Comparison of ENCODE assay signal across 8 cellular contexts in genomic region chr6:117477988-117478852, GRCh38. TPM values are rescaled to one million over a fixed set of nuclear protein-coding genes. Genes with fewer than 3 reads are reported as not detected.
DNase-seq lines count a peak whose midpoint lies in the region; ATAC-seq, FAIRE-seq and TF ChIP-seq lines count a peak whose summit lies in the region.

No MANE protein-coding gene starts in this region.

- no peak overlapping the region for H3K4ac ChIP-seq in IMR-90 (ENCODE audit: low read depth, low read length)

- H4K20me1 ChIP-seq in DND-41 (ENCODE audit: insufficient read depth, low read length) = no peaks in the 10 kb centered on the region
- no peaks in the 10 kb centered on the region for H4K20me1 ChIP-seq in IMR-90 (ENCODE audit: insufficient read depth, low read length)
- H4K20me1 ChIP-seq in GM12878 (ENCODE audit: control insufficient read depth, insufficient read depth) = no peaks in the 10 kb centered on the region

- no peak overlapping the region for H2BK20ac ChIP-seq in IMR-90 (ENCODE audit: low read depth, low read length)

- no peak overlapping the region for H3K4me2 ChIP-seq in DND-41 (ENCODE audit: insufficient read depth, low read length)
- no peak overlapping the region for H3K4me2 ChIP-seq in IMR-90 (ENCODE audit: low read depth, low read length)
- H3K4me2 ChIP-seq in GM12878 (ENCODE audit: control insufficient read depth, insufficient read depth) = peak overlapping the region; percentile 75; the same call in 1 of the 2 replicates
- H3K4me2 ChIP-seq in parathyroid adenoma (ENCODE audit: low read length) = no peak overlapping the region

- no peak overlapping the region for H3K23ac ChIP-seq in IMR-90 (ENCODE audit: low read depth, low read length)

- TF ChIP-seq RAD21 in IMR-90 (IDR thresholded peaks at IDR 0.05; ENCODE audit: low read length) (peak; percentile 30; the same call in 1 of the 2 replicates), GM12878 (IDR thresholded peaks at IDR 0.05; ENCODE audit: insufficient read depth, low read depth, low read length) (peak; percentile 74)

- no peaks in the 10 kb centered on the region for H3K4me1 ChIP-seq in DND-41 (ENCODE audit: insufficient read depth, low read length)
- no peaks in the 10 kb centered on the region for H3K4me1 ChIP-seq in IMR-90 (ENCODE audit: control insufficient read depth, insufficient read depth, low read length)
- peaks cover 13% of the 10 kb centered on the region for H3K4me1 ChIP-seq in GM12878 (ENCODE audit: control insufficient read depth, insufficient read depth, low read length)
- H3K4me1 ChIP-seq in parathyroid adenoma = no peaks in the 10 kb centered on the region
- H3K4me1 ChIP-seq in pancreas = no peaks in the 10 kb centered on the region

- H3K27me3 ChIP-seq in DND-41 (ENCODE audit: insufficient read depth, low read length, poor library complexity) = no peaks in the 10 kb centered on the region
- no peaks in the 10 kb centered on the region for H3K27me3 ChIP-seq in IMR-90 (ENCODE audit: control insufficient read depth, insufficient read depth, low read length)
- H3K27me3 ChIP-seq in GM12878 (replicated peaks in 1 of 2; ENCODE audit: control insufficient read depth in 2 of 2, insufficient read depth in 2 of 2, low read length in 1 of 2) = no peaks in the 10 kb centered on the region
- H3K27me3 ChIP-seq in parathyroid adenoma (ENCODE audit: control insufficient read depth, insufficient read depth, low read length) = no peaks in the 10 kb centered on the region
- no peaks in the 10 kb centered on the region for H3K27me3 ChIP-seq in pancreas

- POLR2A ChIA-PET in IMR-90 (lab: Charles Lee; ENCODE audit: unreplicated experiment) (no interaction called here), GM12878 (lab: Charles Lee) (interaction anchor here (0.6 kb wide), 1 partner anchor 77 kb away, joined by 4 read pairs; no protein-coding TSS in a partner anchor), HEK293T (lab: Yijun Ruan, JAX) (interaction anchor here (0.6 to 1.2 kb wide), 2 partner anchors 124 to 1664 kb away, joined by 4 to 9 read pairs; partner anchors contain the start of gene GOPC)

- no peaks in the 10 kb centered on the region for H3K36me3 ChIP-seq in DND-41 (ENCODE audit: insufficient read depth, low read length)
- H3K36me3 ChIP-seq in IMR-90 (ENCODE audit: control insufficient read depth, insufficient read depth, low read length) = no peaks in the 10 kb centered on the region
- no peaks in the 10 kb centered on the region for H3K36me3 ChIP-seq in GM12878 (ENCODE audit: control insufficient read depth in 2 of 2, insufficient read depth in 2 of 2, low read length in 1 of 2)
- H3K36me3 ChIP-seq in parathyroid adenoma (ENCODE audit: control insufficient read depth, insufficient read depth, low read length) = no peaks in the 10 kb centered on the region
- H3K36me3 ChIP-seq in pancreas = no peaks in the 10 kb centered on the region

- TF ChIP-seq EP300 in GM12878 (IDR thresholded peaks at IDR 0.05; ENCODE audit: borderline replicate concordance in 1 of 2, control insufficient read depth in 1 of 2, low read depth in 2 of 2, low read length in 2 of 2) = no peak

- peaks cover 2 to 4% of the 10 kb centered on the region in 2 experiments; a peak in 2 of 4 replicates for H3K79me1 ChIP-seq in IMR-90 (ENCODE audit: low read depth in 1 of 2, low read length in 2 of 2)

- H2AK5ac ChIP-seq in IMR-90 (ENCODE audit: low read depth, low read length) = no peak overlapping the region

- H3K9me1 ChIP-seq in IMR-90 (ENCODE audit: insufficient read depth, low read length) = no peaks in the 10 kb centered on the region

- in situ Hi-C loops in IMR-90 (cut with MboI; ENCODE audit: low sequenced_read_pairs) = no loop called here
- in situ Hi-C loops in GM12878 (cut with MboI) = no loop called here

- no peak overlapping the region for H2BK5ac ChIP-seq in IMR-90 (ENCODE audit: low read depth, low read length, poor library complexity, severe bottlenecking)

- DNase-seq in DND-41 (no peak), IMR-90 (no peak), GM12878 (ENCODE audit: low read depth, low spot score) (no peak), pancreas (no peak), UCSD-AML1 (lab: John Stamatoyannopoulos, UW; ENCODE audit: unreplicated experiment) (no peak), HEK293T (ENCODE audit: extremely low spot score) (no peak)

- H3K9me3 ChIP-seq in DND-41 (ENCODE audit: insufficient read depth, low read length, severe bottlenecking) (no peaks in the 10 kb centered on the region), IMR-90 (ENCODE audit: control insufficient read depth, insufficient read depth, low read length) (no peaks in the 10 kb centered on the region), GM12878 (replicated peaks; ENCODE audit: control insufficient read depth, insufficient read depth, low read length) (no peaks in the 10 kb centered on the region), parathyroid adenoma (ENCODE audit: control insufficient read depth, low read length) (no peaks in the 10 kb centered on the region), pancreas (no peaks in the 10 kb centered on the region)

- BruUV-seq in IMR-90 (replicated peaks; lab: Mats Ljungman, UMichigan) (no TSS peak), GM12878 (replicated peaks; lab: Mats Ljungman, UMichigan) (no TSS peak)

- no peak for TF ChIP-seq CTCF in DND-41 (IDR thresholded peaks at IDR 0.05; ENCODE audit: borderline replicate concordance, extremely low read depth, low read length, poor library complexity, severe bottlenecking)
- peak; percentile 28 for TF ChIP-seq CTCF in IMR-90 (conservative IDR thresholded peaks at IDR 0.05; ENCODE audit: low read depth, low read length)
- peak; percentile 49 to 65 (median 50); a peak in 5 of 6 replicates for TF ChIP-seq CTCF in GM12878 (IDR thresholded peaks at IDR 0.05 in 2 of 3, conservative IDR thresholded peaks at IDR 0.05 in 1 of 3; ENCODE audit: control insufficient read depth in 2 of 3, extremely low read depth in 1 of 3, insufficient read depth in 1 of 3, low read depth in 3 of 3, low read length in 3 of 3)
- peak; percentile 25 for TF ChIP-seq CTCF in parathyroid adenoma (IDR thresholded peaks at IDR 0.05)
- TF ChIP-seq CTCF in pancreas (IDR thresholded peaks at IDR 0.05) = no peak

- CTCF ChIA-PET in IMR-90 (lab: Yijun Ruan, JAX) = interaction anchor here (0.6 to 1.6 kb wide), 5 partner anchors 16 to 77 kb away, joined by 4 to 7 read pairs (median 4); no protein-coding TSS in a partner anchor
- CTCF ChIA-PET in GM12878 (lab: Yijun Ruan, JAX) = interaction anchor here (0.6 to 12.1 kb wide), 22 partner anchors 9 to 1102 kb away, joined by 3 to 223 read pairs (median 6); partner anchors contain the start of gene GOPC
- CTCF ChIA-PET in HEK293T (lab: Yijun Ruan, JAX) = interaction anchor here (0.7 to 1.0 kb wide), 4 partner anchors 12 to 76 kb away, joined by 3 to 5 read pairs (median 4); no protein-coding TSS in a partner anchor

- intact Hi-C loops in IMR-90 (cut with micrococcal nuclease) (no loop called here), GM12878 (cut with micrococcal nuclease; ENCODE audit: unreplicated experiment) (loop anchor here (1.0 to 5.0 kb wide), 3 partner anchors 78 to 199 kb away; partner anchors contain the start of gene NUS1), pancreas (cut with DNase I) (no loop called here)

- no peak for TF ChIP-seq POLR2A in IMR-90 (IDR thresholded peaks at IDR 0.05; ENCODE audit: low read depth, low read length)
- TF ChIP-seq POLR2A in GM12878 (IDR thresholded peaks at IDR 0.05; ENCODE audit: low read depth, low read length) = no peak

- no peak overlapping the region for H4K91ac ChIP-seq in IMR-90 (ENCODE audit: insufficient read depth, low read depth, low read length)

- ATAC-seq in DND-41 (ENCODE audit: insufficient read depth, low read depth) = peak; percentile 49; the same call in 1 of the 3 replicates
- ATAC-seq in GM19324 (IDR thresholded peaks at IDR 0.05; ENCODE audit: low FRiP score, unreplicated experiment) = peak; percentile 28
- ATAC-seq in IMR-90 (ENCODE audit: low read depth) = no peak
- peak; percentile 40 for ATAC-seq in GM12878
- no peak for ATAC-seq in pancreas

- H3K14ac ChIP-seq in IMR-90 (replicated peaks; ENCODE audit: low read depth, low read length) = no peak overlapping the region

- H3K56ac ChIP-seq in IMR-90 (ENCODE audit: extremely low read depth, insufficient read depth, low read length) = no peak overlapping the region

- no peak overlapping the region for H2BK15ac ChIP-seq in IMR-90 (ENCODE audit: low read depth, low read length)

- H3K4me3 ChIP-seq in DND-41 (ENCODE audit: low read depth in 1 of 2, low read length in 2 of 2) = no peak overlapping the region
- H3K4me3 ChIP-seq in IMR-90 (ENCODE audit: insufficient read depth, low read depth, low read length) = no peak overlapping the region
- H3K4me3 ChIP-seq in GM12878 = no peak overlapping the region
- H3K4me3 ChIP-seq in parathyroid adenoma (ENCODE audit: low read depth, low read length) = no peak overlapping the region
- no peak overlapping the region for H3K4me3 ChIP-seq in pancreas

- dilution Hi-C loops in IMR-90 (cut with HindIII; ENCODE audit: low sequenced_read_pairs, unreplicated experiment) = no loop called here

- no peak overlapping the region for H2BK120ac ChIP-seq in IMR-90 (ENCODE audit: low read depth, low read length)

- no peaks in the 10 kb centered on the region for H3K79me2 ChIP-seq in DND-41 (ENCODE audit: insufficient read depth, low read length)
- H3K79me2 ChIP-seq in GM12878 (ENCODE audit: control insufficient read depth, insufficient read depth, low read length) = no peaks in the 10 kb centered on the region
- no peaks in the 10 kb centered on the region for H3K79me2 ChIP-seq in parathyroid adenoma

- SMC1A ChIA-PET in GM12878 (lab: Charles Lee; ENCODE audit: uncharacterized antibody, unreplicated experiment) = interaction anchor here (0.6 to 10.4 kb wide), 20 partner anchors 9 to 1450 kb away, joined by 3 to 128 read pairs (median 4); partner anchors contain the start of gene GOPC

- no peak overlapping the region for H2AFZ ChIP-seq in DND-41 (ENCODE audit: low read depth, low read length)
- H2AFZ ChIP-seq in IMR-90 (replicated peaks; ENCODE audit: low read length, poor library complexity) = no peak overlapping the region
- peak overlapping the region; percentile 54 for H2AFZ ChIP-seq in GM12878 (ENCODE audit: control insufficient read depth, low read depth, low read length)
- H2AFZ ChIP-seq in parathyroid adenoma = peak overlapping the region; percentile 22

- H3K9ac ChIP-seq in DND-41 (ENCODE audit: low read depth, low read length) (no peak overlapping the region), IMR-90 (ENCODE audit: low read depth, low read length) (no peak overlapping the region), GM12878 (ENCODE audit: control insufficient read depth, insufficient read depth, low read length) (no peak overlapping the region), parathyroid adenoma (no peak overlapping the region)

- H3K27ac ChIP-seq in DND-41 (ENCODE audit: low read length) = no peak overlapping the region
- no peak overlapping the region for H3K27ac ChIP-seq in IMR-90 (ENCODE audit: insufficient read depth, low read length)
- H3K27ac ChIP-seq in GM12878 (ENCODE audit: control insufficient read depth, insufficient read depth) = no peak overlapping the region
- H3K27ac ChIP-seq in parathyroid adenoma = no peak overlapping the region
- H3K27ac ChIP-seq in pancreas = no peak overlapping the region

- 80% methylated on average over 1 of the region's 4 CpGs; no CpG with 5 or more reads in 1 of the 2 experiments for whole genome bisulfite sequencing in IMR-90 (ENCODE audit: extremely low coverage in 2 of 2, insufficient read length in 1 of 2), 2 experiments
- WGBS in GM12878 (ENCODE audit: insufficient coverage, insufficient replicate concordance, low lambda C conversion rate, missing lambda C conversion rate) = 0% methylated on average over 4 of the region's 4 CpGs
- 84 to 94% methylated on average over 4 of the region's 4 CpGs for WGBS in pancreas, 2 donors

- H4K8ac ChIP-seq in IMR-90 (ENCODE audit: low read depth in 2 of 2, low read length in 2 of 2) = no peak overlapping the region

- FAIRE-seq in GM12878 (lab: Jason Lieb, UNC) = no peak
- no peak for FAIRE-seq in pancreas (lab: Jason Lieb, UNC)

- H4K5ac ChIP-seq in IMR-90 (ENCODE audit: low read depth, low read length) = no peak overlapping the region

- no peak overlapping the region for H2AK9ac ChIP-seq in IMR-90 (replicated peaks; ENCODE audit: low read depth, low read length, poor library complexity)

- RAD21 ChIA-PET in GM12878 (lab: Charles Lee; ENCODE audit: unreplicated experiment) = interaction anchor here (0.7 to 5.0 kb wide), 20 partner anchors 8 to 213 kb away, joined by 3 to 56 read pairs (median 3); partner anchors contain the start of gene GOPC

- no peak overlapping the region for H3K18ac ChIP-seq in IMR-90 (ENCODE audit: low read depth, low read length)

RNA-seq across cellular contexts. Expression of gene DCBLD1, which starts 4.3 kb away (rescaled TPM):
- total RNA-seq in IMR-90 (2012; rRNA removed) = 27.8 and 30.0 TPM in 2 replicates
- polyA plus RNA-seq in IMR-90 (2012; rRNA removed) = 20.1 and 21.1 TPM in 2 replicates
- 8.5 and 14.8 TPM in 2 replicates for polyA plus RNA-seq in IMR-90 (2012; cell fraction: cytosol; rRNA removed)
- polyA plus RNA-seq in IMR-90 (2012; cell fraction: nucleus; rRNA removed; ENCODE audit: low replicate concordance) = 34.3 and 36.6 TPM in 2 replicates
- 8.7 and 9.1 TPM in 2 replicates for total RNA-seq in GM12878 (2013; cell fraction: nucleolus; rRNA removed)
- 8.4 and 11.3 TPM in 2 replicates for total RNA-seq in GM12878 (2014; rRNA removed)
- 8.4 and 8.8 TPM in 2 replicates for total RNA-seq in GM12878 (2014; rRNA removed; fragmentation: Illumina TruSeq; extraction: Trizol)
- total RNA-seq in GM12878 (2021) = 7.4 and 9.2 TPM in 2 replicates
- polyA plus RNA-seq in GM12878 (2011; ENCODE audit: low read depth) = 1.4 TPM
- polyA plus RNA-seq in GM12878 (2011; rRNA removed) = 5.0 and 5.4 TPM in 2 replicates
- polyA plus RNA-seq in GM12878 (2011; cell fraction: cytosol; rRNA removed) = 2.7 and 3.1 TPM in 2 replicates
- 8.4 and 9.0 TPM in 2 replicates for polyA plus RNA-seq in GM12878 (2011; cell fraction: nucleus; rRNA removed)
- 1.9 and 3.6 TPM in 2 replicates for polyA plus RNA-seq in GM12878 (2012)
- polyA plus RNA-seq in GM12878 (2014; fragmentation: Illumina TruSeq; extraction: Trizol) = 6.3 and 8.1 TPM in 2 replicates
- polyA plus RNA-seq in GM12878 (2014; fragmentation: Nextera tagmentation; extraction: Ambion mirVana) = 1 to 10 TPM in 1 of 2 experiments, under 1 TPM in 1; 0.92 to 2.6 TPM
- polyA plus RNA-seq in GM12878 (2014; rRNA removed) = 8.2 and 8.8 TPM in 2 replicates
- polyA plus RNA-seq in GM12878 (2016; fragmentation: Nextera tagmentation; extraction: Ambion mirVana) = 1 to 10 TPM; 9.0 TPM
- polyA minus RNA-seq in GM12878 (2011; rRNA and poly(A)+ RNA removed) = 5.0 and 7.6 TPM in 2 replicates
- polyA minus RNA-seq in GM12878 (2011; cell fraction: cytosol; rRNA and poly(A)+ RNA removed) = 2.8 TPM in 2 replicates
- 4.6 and 11.5 TPM in 2 replicates for polyA minus RNA-seq in GM12878 (2011; cell fraction: nucleus; rRNA and poly(A)+ RNA removed)
- total RNA-seq in pancreas = 10 to 100 TPM in 1 of 6 donors, 1 to 10 TPM in 5; 4.8 to 12.2 (median 6.4) TPM
- 10 to 100 TPM in 1 of 2 donors, 1 to 10 TPM in 1; 4.8 to 12.8 TPM for polyA plus RNA-seq in pancreas

RNA-seq across cellular contexts. Expression of gene ROS1, which starts 52.5 kb away (rescaled TPM):
- total RNA-seq in IMR-90 (2012; rRNA removed) = under 0.01 TPM in 2 replicates
- polyA plus RNA-seq in IMR-90 (2012; rRNA removed) = 0.03 TPM in 1 of 2 replicates, not detected in the other
- under 0.01 and 0.01 TPM in 2 replicates for polyA plus RNA-seq in IMR-90 (2012; cell fraction: cytosol; rRNA removed)
- 0.01 and 0.05 TPM in 2 replicates for polyA plus RNA-seq in IMR-90 (2012; cell fraction: nucleus; rRNA removed; ENCODE audit: low replicate concordance)
- total RNA-seq in GM12878 (2013; cell fraction: nucleolus; rRNA removed) = 0.06 TPM in 1 of 2 replicates, not detected in the other
- total RNA-seq in GM12878 (2014; rRNA removed) = not detected in 2 replicates
- total RNA-seq in GM12878 (2014; rRNA removed; fragmentation: Illumina TruSeq; extraction: Trizol) = not detected in 2 replicates
- 0.03 TPM in 2 replicates for total RNA-seq in GM12878 (2021)
- 0.03 TPM for polyA plus RNA-seq in GM12878 (2011; ENCODE audit: low read depth)
- polyA plus RNA-seq in GM12878 (2011; rRNA removed) = 0.04 and 0.07 TPM in 2 replicates
- 0.01 and 0.02 TPM in 2 replicates for polyA plus RNA-seq in GM12878 (2011; cell fraction: cytosol; rRNA removed)
- polyA plus RNA-seq in GM12878 (2011; cell fraction: nucleus; rRNA removed) = 0.06 and 0.15 TPM in 2 replicates
- polyA plus RNA-seq in GM12878 (2012) = 0.01 TPM in 1 of 2 replicates, not detected in the other
- under 0.01 TPM in 1 of 2 replicates, not detected in the other for polyA plus RNA-seq in GM12878 (2014; fragmentation: Illumina TruSeq; extraction: Trizol)
- polyA plus RNA-seq in GM12878 (2014; fragmentation: Nextera tagmentation; extraction: Ambion mirVana) = under 1 TPM in 1 of 2 experiments, not detected in 1; under 0.01 TPM
- polyA plus RNA-seq in GM12878 (2014; rRNA removed) = 0.03 TPM in 2 replicates
- not detected for polyA plus RNA-seq in GM12878 (2016; fragmentation: Nextera tagmentation; extraction: Ambion mirVana)
- 0.21 TPM in 1 of 2 replicates, not detected in the other for polyA minus RNA-seq in GM12878 (2011; rRNA and poly(A)+ RNA removed)
- polyA minus RNA-seq in GM12878 (2011; cell fraction: cytosol; rRNA and poly(A)+ RNA removed) = not detected in 2 replicates
- 0.12 TPM in 1 of 2 replicates, not detected in the other for polyA minus RNA-seq in GM12878 (2011; cell fraction: nucleus; rRNA and poly(A)+ RNA removed)
- under 1 TPM in 5 of 6 donors, not detected in 1; 0.03 to 0.09 (median 0.05) TPM for total RNA-seq in pancreas
- under 1 TPM in 1 of 2 donors, not detected in 1; 0.02 TPM for polyA plus RNA-seq in pancreas

Comparison
In these comparisons a context has a peak if more than half of its experiments do, and no peak if none do; other contexts are left out.
1. ATAC-seq: peak in DND-41 (single experiment), GM19324 (single experiment) and GM12878 (single experiment); none in IMR-90 (single experiment) and pancreas (0 of 4).
2. H2AFZ ChIP-seq: peak in GM12878 (single experiment) and parathyroid adenoma (single experiment); none in DND-41 (single experiment) and IMR-90 (single experiment).
3. CTCF ChIP-seq: peak in IMR-90 (single experiment), GM12878 (3 of 3) and parathyroid adenoma (single experiment); none in DND-41 (single experiment) and pancreas (0 of 4).